Comparison of ENCODE assay signal across 1 cellular context in genomic region chr6:105601541-105602174, GRCh38.
TF ChIP-seq lines count a peak whose summit lies in the region.

No MANE protein-coding gene starts in this region.

TF ChIP-seq in SK-N-SH treated with all-trans-retinoic acid at 6 μM for 48 hours, 23 proteins besides CTCF, POLR2A, EP300 and RAD21 (continued from another document):
- TF ChIP-seq CSRNP3 (CRISPR knock-in tag; IDR thresholded peaks at IDR 0.05) (no peak), PATZ1 (CRISPR knock-in tag; IDR thresholded peaks at IDR 0.05; ENCODE audit: borderline replicate concordance) (no peak), CSDC2 (CRISPR knock-in tag; IDR thresholded peaks at IDR 0.05) (no peak), ZNF8 (CRISPR knock-in tag; IDR thresholded peaks at IDR 0.05) (no peak), ESRRG (CRISPR knock-in tag; IDR thresholded peaks at IDR 0.05) (no peak), PPARA (CRISPR knock-in tag; IDR thresholded peaks at IDR 0.05; ENCODE audit: borderline replicate concordance) (no peak), ZC3H10 (CRISPR knock-in tag; IDR thresholded peaks at IDR 0.05) (peak; percentile 34; the same call in 1 of the 2 replicates), ZNF70 (CRISPR knock-in tag; IDR thresholded peaks at IDR 0.05) (no peak), TSHZ2 (CRISPR knock-in tag; IDR thresholded peaks at IDR 0.05) (no peak), ARNTL (CRISPR knock-in tag; IDR thresholded peaks at IDR 0.05; ENCODE audit: borderline replicate concordance, low read depth) (no peak), TOX (CRISPR knock-in tag; IDR thresholded peaks at IDR 0.05; ENCODE audit: borderline replicate concordance) (peak; percentile 23; the same call in 1 of the 2 replicates)
